Comparison of ENCODE assay signal across 9 cellular contexts in genomic region chr2:72145658-72146329, GRCh38. TPM values are rescaled to one million over a fixed set of nuclear protein-coding genes. Genes with fewer than 3 reads are reported as not detected.
DNase-seq lines count a peak whose midpoint lies in the region; ATAC-seq and TF ChIP-seq lines count a peak whose summit lies in the region.
"Had no signal": no experiment of that assay in that cellular context is flagged by ENCODE, and none has a peak within 500 bp of the region (broad histone marks: within the 10 kb centered on the region; RNA-seq: fewer than 3 reads in every experiment).

No MANE protein-coding gene starts in this region.

- POLR2A ChIA-PET in CD4-positive, alpha-beta T cell (lab: Charles Lee) = no interaction called here
- POLR2A ChIA-PET in RWPE1 (lab: Yijun Ruan, JAX; ENCODE audit: low non-redundant PET) = no interaction called here

- no peak for TF ChIP-seq CTCF in CD4-positive, alpha-beta T cell (IDR thresholded peaks at IDR 0.05)
- no peak for TF ChIP-seq CTCF in RWPE1 (conservative IDR thresholded peaks at IDR 0.05; ENCODE audit: low read depth)
- no peak for TF ChIP-seq CTCF in esophagus muscularis mucosa (IDR thresholded peaks at IDR 0.05)
- TF ChIP-seq CTCF in neural progenitor cell (IDR thresholded peaks at IDR 0.05) = no peak

- peak overlapping the region; percentile 88 for H3K4me3 Mint-ChIP-seq in CD4-positive, alpha-beta T cell
- peak overlapping the region; percentile 81 for H3K4me3 Mint-ChIP-seq in neural progenitor cell

- peaks cover 75% of the 10 kb centered on the region for H3K27me3 Mint-ChIP-seq in CD4-positive, alpha-beta T cell
- peaks cover 66% of the 10 kb centered on the region for H3K27me3 Mint-ChIP-seq in neural progenitor cell (ENCODE audit: insufficient read depth, low read depth)

- peaks cover 68% of the 10 kb centered on the region for H3K27me3 ChIP-seq in CD4-positive, alpha-beta T cell (ENCODE audit: control insufficient read depth, insufficient read depth, low read length)
- peaks cover 11 to 71% (median 52%) of the 10 kb centered on the region in 4 donors for H3K27me3 ChIP-seq in esophagus muscularis mucosa
- peaks cover 99% of the 10 kb centered on the region for H3K27me3 ChIP-seq in neural progenitor cell

- peaks cover 48% of the 10 kb centered on the region for H3K4me1 Mint-ChIP-seq in CD4-positive, alpha-beta T cell (ENCODE audit: low read depth)
- peaks cover 47% of the 10 kb centered on the region for H3K4me1 Mint-ChIP-seq in neural progenitor cell

- no peaks in the 10 kb centered on the region for H3K36me3 Mint-ChIP-seq in CD4-positive, alpha-beta T cell (ENCODE audit: low read depth)
- H3K36me3 Mint-ChIP-seq in neural progenitor cell = no peaks in the 10 kb centered on the region

- CTCF ChIA-PET in CD4-positive, alpha-beta T cell (lab: Charles Lee) = no interaction called here
- CTCF ChIA-PET in RWPE1 (lab: Yijun Ruan, JAX) = interaction anchor here (0.6 kb wide), 1 partner anchor 328 kb away, joined by 3 read pairs; no protein-coding TSS in a partner anchor

- peaks cover 28% of the 10 kb centered on the region for H3F3A ChIP-seq in neural progenitor cell (ENCODE audit: low read depth)

- H3K4me1 ChIP-seq in esophagus muscularis mucosa (peaks cover 69 to 85% (median 83%) of the 10 kb centered on the region in 4 donors), neural progenitor cell (peaks cover 50% of the 10 kb centered on the region)

- peak overlapping the region; percentile 81 for H3K4me2 ChIP-seq in neural progenitor cell

- H3K4me3 ChIP-seq in esophagus muscularis mucosa = peak overlapping the region; percentile 52 to 61 (median 56)
- peak overlapping the region; percentile 61 for H3K4me3 ChIP-seq in neural progenitor cell

- H3K9me3 Mint-ChIP-seq in CD4-positive, alpha-beta T cell = no peaks in the 10 kb centered on the region
- H3K9me3 Mint-ChIP-seq in neural progenitor cell = peaks cover 2% of the 10 kb centered on the region

- no peak for ATAC-seq in CD4-positive, alpha-beta T cell (ENCODE audit: poor library complexity)
- ATAC-seq in GM18861 (IDR thresholded peaks at IDR 0.05; ENCODE audit: unreplicated experiment) = no peak
- no peak for ATAC-seq in activated CD4-positive, CD25-positive, alpha-beta regulatory T cell treated with anti-CD3 and anti-CD28 coated beads, Interleukin-2, amount 50 U/mL, for 24 hours

- H3K27ac ChIP-seq in CD4-positive, alpha-beta T cell (ENCODE audit: low read depth, low read length) = no peak overlapping the region
- H3K27ac ChIP-seq in RWPE1 (peak overlapping the region; percentile 83), esophagus muscularis mucosa (replicated peaks in 1 of 4) (peak overlapping the region in 2 of 4 donors; percentile 22 to 60), neural progenitor cell (no peak overlapping the region)

- H3K36me3 ChIP-seq in esophagus muscularis mucosa (no peaks in the 10 kb centered on the region), neural progenitor cell (no peaks in the 10 kb centered on the region)

- no peaks in the 10 kb centered on the region for H3K79me2 ChIP-seq in neural progenitor cell (ENCODE audit: low read depth)

- peaks cover 45% of the 10 kb centered on the region for H4K20me1 ChIP-seq in neural progenitor cell (ENCODE audit: low read depth)

- H3K27ac Mint-ChIP-seq in CD4-positive, alpha-beta T cell = no peak overlapping the region
- H3K27ac Mint-ChIP-seq in neural progenitor cell = no peak overlapping the region

- H2AFZ ChIP-seq in neural progenitor cell (replicated peaks) = no peak overlapping the region

- no peak for TF ChIP-seq POLR2A in esophagus muscularis mucosa (IDR thresholded peaks at IDR 0.05; ENCODE audit: low read depth)

- no peak for DNase-seq in CD4-positive, alpha-beta T cell
- DNase-seq in RWPE1 (ENCODE audit: low spot score) (no peak), esophagus muscularis mucosa (ENCODE audit: extremely low spot score) (peak; percentile 89), neural progenitor cell (ENCODE audit: low spot score) (no peak), NCI-H2029 treated with DMSO at 0.1 percent for 48 hours (lab: John Stamatoyannopoulos, UW) (no peak), NCI-H1048 (lab: John Stamatoyannopoulos, UW) (no peak)

- H3K9me3 ChIP-seq in CD4-positive, alpha-beta T cell (ENCODE audit: control insufficient read depth, low read length) = no peaks in the 10 kb centered on the region
- H3K9me3 ChIP-seq in esophagus muscularis mucosa (no peaks in the 10 kb centered on the region), neural progenitor cell (ENCODE audit: low read depth) (no peaks in the 10 kb centered on the region)

- no peak for TF ChIP-seq EP300 in esophagus muscularis mucosa (IDR thresholded peaks at IDR 0.05)

- 5% methylated on average over 33 of the region's 33 CpGs for WGBS in esophagus muscularis mucosa

- intact Hi-C loops in CD4-positive, alpha-beta T cell (cut with DNase I, micrococcal nuclease) = no loop called here
- intact Hi-C loops in esophagus muscularis mucosa (cut with DNase I) = loop anchor here (5.0 to 10.0 kb wide), 2 partner anchors 218 to 599 kb away; no protein-coding TSS in a partner anchor

- H3K9ac ChIP-seq in neural progenitor cell = no peak overlapping the region

RNA-seq across cellular contexts. Expression of gene CYP26B1, which starts 1.9 kb away (rescaled TPM):
- total RNA-seq in CD4-positive, alpha-beta T cell = under 1 TPM in 1 of 2 experiments, not detected in 1; 0.05 TPM
- total RNA-seq in esophagus muscularis mucosa (1 to 10 TPM; 1.2 to 3.6 (median 2.4) TPM), neural progenitor cell (ENCODE audit: low replicate concordance) (0.21 and 1.2 TPM in 2 replicates)
- total RNA-seq: activated CD8-positive, alpha-beta memory T cell treated with anti-CD3 and anti-CD28 coated beads for 36 hours had no signal
